16 cellular contexts compared by ENCODE assay signal in the genomic region with DNA sequence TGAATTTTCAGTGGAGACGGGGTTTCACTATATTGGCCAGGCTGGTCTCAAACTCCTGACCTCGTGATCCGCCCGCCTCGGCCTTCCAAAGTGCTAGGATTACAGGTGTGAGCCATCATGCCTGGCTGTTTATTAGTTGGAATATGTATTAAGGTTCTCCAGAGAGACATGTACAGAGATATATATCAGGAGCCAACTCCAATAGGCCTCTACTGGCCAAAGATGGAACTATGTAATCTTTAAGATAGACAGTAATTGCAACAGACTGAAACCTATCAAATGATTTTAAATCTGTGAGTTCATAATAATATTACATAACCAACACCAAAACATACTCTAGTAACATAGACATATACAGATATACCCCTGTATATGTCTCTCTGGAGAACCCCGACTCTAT. TPM values are rescaled to one million over a fixed set of nuclear protein-coding genes. Genes with fewer than 3 reads are reported as not detected.
"Had no signal": no experiment of that assay in that cellular context is flagged by ENCODE, and none has a peak within 500 bp of the region (broad histone marks: within the 10 kb centered on the region; RNA-seq: fewer than 3 reads in every experiment).

No MANE protein-coding gene starts in this region.

- H3K36me3 Mint-ChIP-seq: activated CD4-positive, alpha-beta memory T cell treated with anti-CD3 and anti-CD28 coated beads for 36 hours had no signal

- H3K27ac ChIP-seq: ascending aorta, cardiac muscle cell, left ventricle myocardium inferior, stomach, thoracic aorta, uterus had no signal

- H3K4me1 ChIP-seq: ascending aorta, left ventricle myocardium inferior, stomach, uterus had no signal

- H3K4me1 Mint-ChIP-seq: nephron had no signal

- H3K27me3 ChIP-seq: ascending aorta, cardiac muscle cell, stomach, uterus had no signal

- H3K9me3 ChIP-seq: uterus had no signal

- H3K9me3 Mint-ChIP-seq: activated CD4-positive, alpha-beta memory T cell treated with anti-CD3 and anti-CD28 coated beads for 36 hours had no signal

- H3K27ac Mint-ChIP-seq: activated CD4-positive, alpha-beta memory T cell treated with anti-CD3 and anti-CD28 coated beads for 36 hours; nephron had no signal

- H3K36me3 ChIP-seq: ascending aorta, cardiac muscle cell, left ventricle myocardium inferior, stomach, thoracic aorta, uterus had no signal

- H3K4me3 Mint-ChIP-seq: activated CD4-positive, alpha-beta memory T cell treated with anti-CD3 and anti-CD28 coated beads for 36 hours; nephron had no signal

- DNase-seq: activated CD4-positive, alpha-beta memory T cell treated with anti-CD3 and anti-CD28 coated beads for 36 hours; activated naive CD4-positive, alpha-beta T cell; kidney; left ventricle myocardium inferior; mesenchymal stem cell; stimulated activated CD4-positive, alpha-beta T cell treated with anti-CD3 and anti-CD28 coated beads, Interleukin-4, amount 100 ng/mL, for 1 hour; stimulated activated CD8-positive, alpha-beta memory T cell treated with anti-CD3 and anti-CD28 coated beads, Interleukin-4, amount 100 ng/mL, for 48 hours; stomach; uterus had no signal

- H3K4me3 ChIP-seq: ascending aorta, cardiac muscle cell, left ventricle myocardium inferior, stomach, thoracic aorta, uterus had no signal

RNA-seq across cellular contexts. Expression of gene DMP1, which starts 5.8 kb away (rescaled TPM):
- total RNA-seq: activated CD4-positive, alpha-beta memory T cell treated with anti-CD3 and anti-CD28 coated beads for 36 hours; ascending aorta; cardiac muscle cell; endothelial cell of umbilical vein; fibroblast of lung; kidney; left ventricle myocardium inferior; osteocyte; stomach; uterus had no signal
- polyA plus RNA-seq: cardiac muscle cell, endothelial cell of umbilical vein, fibroblast of lung, stomach had no signal

RNA-seq across cellular contexts. Expression of gene DSPP, which starts 36.0 kb away (rescaled TPM):
- total RNA-seq: activated CD4-positive, alpha-beta memory T cell treated with anti-CD3 and anti-CD28 coated beads for 36 hours; ascending aorta; cardiac muscle cell; endothelial cell of umbilical vein; fibroblast of lung; kidney; left ventricle myocardium inferior; osteocyte; stomach; thoracic aorta; uterus had no signal
- polyA plus RNA-seq: cardiac muscle cell, endothelial cell of umbilical vein, fibroblast of lung, stomach had no signal
